ENCODE assay signal across 11 cellular contexts in the genomic region with DNA sequence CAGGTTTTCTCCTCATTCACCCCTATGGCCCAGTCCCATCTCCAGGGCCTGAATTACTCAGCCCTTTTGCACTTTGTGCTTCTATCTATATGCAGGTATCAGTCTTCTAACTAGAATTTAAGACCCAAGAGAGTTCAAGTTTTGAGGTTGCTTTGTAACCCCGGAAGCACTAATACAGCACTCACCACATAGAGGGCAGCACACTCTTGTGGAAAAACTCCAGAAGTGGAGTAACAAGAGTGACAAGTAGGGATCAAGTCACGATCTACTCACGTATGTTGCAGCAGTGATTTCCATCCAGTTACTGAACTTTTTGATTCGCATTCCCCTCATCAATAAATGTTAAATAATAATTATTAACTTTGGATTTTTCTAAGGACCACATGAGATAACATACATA.
DNase-seq lines count a peak whose midpoint lies in the region; ATAC-seq and TF ChIP-seq lines count a peak whose summit lies in the region.
"Had no signal": no experiment of that assay in that cellular context is flagged by ENCODE, and none has a peak within 500 bp of the region (broad histone marks: within the 10 kb centered on the region; RNA-seq: fewer than 3 reads in every experiment).

No MANE protein-coding gene starts in this region.

- H3K9me3 ChIP-seq in Panc1 (ENCODE audit: control insufficient read depth, insufficient read depth, low read depth, low read length): no peaks in the 10 kb centered on the region
- peaks cover under 1% of the 10 kb centered on the region for H3K9me3 ChIP-seq in psoas muscle
- peaks cover 0 to 3% (median 0%) of the 10 kb centered on the region in 3 donors for H3K9me3 ChIP-seq in tibial artery
- H3K9me3 ChIP-seq: vagina had no signal

- BruUV-seq in Panc1 (replicated peaks; lab: Mats Ljungman, UMichigan): no TSS peak

- in situ Hi-C loops in Panc1 (cut with HindIII; ENCODE audit: low pct_unique_long_range_greater_than_20kb, low sequenced_read_pairs): no loop called here

- ATAC-seq in Panc1 (no peak), psoas muscle (peak; percentile 30 to 65 (median 44)), GM21723 (IDR thresholded peaks at IDR 0.05; ENCODE audit: unreplicated experiment) (no peak)

- peak; percentile 31 for DNase-seq in DMS53 (lab: John Stamatoyannopoulos, UW)
- DNase-seq in DMS53 treated with DMSO at 0.1 percent for 48 hours (lab: John Stamatoyannopoulos, UW; ENCODE audit: unreplicated experiment): no peak
- DNase-seq in Panc1 (ENCODE audit: low read depth, low spot score): no peak
- peak; percentile 7 for DNase-seq in fibroblast of peridontal ligament (ENCODE audit: extremely low read depth)
- DNase-seq in psoas muscle: no peak
- no peak for DNase-seq in cerebellum (ENCODE audit: low spot score)
- no peak for DNase-seq in tibial artery
- DNase-seq: activated B cell treated with CpG ODN at 0.5 μM for 24 hours, NCI-H2081 treated with DMSO at 0.1 percent for 48 hours had no signal

- 68 to 86% (median 71%) methylated on average over 4 of the region's 4 CpGs for WGBS in psoas muscle, 3 donors

- no peak overlapping the region for H3K27ac ChIP-seq in Panc1 (ENCODE audit: low read length)
- H3K27ac ChIP-seq in psoas muscle: no peak overlapping the region
- H3K27ac ChIP-seq in tibial artery: no peak overlapping the region
- H3K27ac ChIP-seq: vagina had no signal

- intact Hi-C loops in Panc1 (cut with micrococcal nuclease; ENCODE audit: unreplicated experiment) (no loop called here), psoas muscle (cut with DNase I) (no loop called here), tibial artery (cut with DNase I; ENCODE audit: low total_unique reads) (no loop called here)

- CTCF ChIA-PET in Panc1 (lab: Charles Lee): no interaction called here

- POLR2A ChIA-PET in Panc1 (lab: Charles Lee): no interaction called here

- TF ChIP-seq CTCF in Panc1 (IDR thresholded peaks at IDR 0.05): peak; percentile 45
- TF ChIP-seq CTCF in psoas muscle (IDR thresholded peaks at IDR 0.05): peak; percentile 11
- TF ChIP-seq CTCF in tibial artery (IDR thresholded peaks at IDR 0.05): no peak

- H3K36me3 ChIP-seq in Panc1 (ENCODE audit: control insufficient read depth, insufficient read depth, low read length) (no peaks in the 10 kb centered on the region), psoas muscle (ENCODE audit: insufficient read depth in 1 of 2, low read depth in 1 of 2) (no peaks in the 10 kb centered on the region), tibial artery (peaks cover 0 to 8% (median 3%) of the 10 kb centered on the region in 3 donors)
- H3K36me3 ChIP-seq: vagina had no signal

- no peak overlapping the region for H3K4me3 ChIP-seq in Panc1 (ENCODE audit: low read depth in 2 of 2, low read length in 2 of 2)
- no peak overlapping the region for H3K4me3 ChIP-seq in psoas muscle
- H3K4me3 ChIP-seq in tibial artery: no peak overlapping the region
- H3K4me3 ChIP-seq: vagina had no signal

- H3K27me3 ChIP-seq in Panc1 (ENCODE audit: control insufficient read depth, insufficient read depth, low read length): no peaks in the 10 kb centered on the region
- H3K27me3 ChIP-seq in psoas muscle (ENCODE audit: insufficient read depth in 3 of 3, low read length in 2 of 3): no peaks in the 10 kb centered on the region
- no peaks in the 10 kb centered on the region for H3K27me3 ChIP-seq in tibial artery
- H3K27me3 ChIP-seq: vagina had no signal

- H3K4me1 ChIP-seq in Panc1 (ENCODE audit: control insufficient read depth, insufficient read depth, low read length) (no peaks in the 10 kb centered on the region), psoas muscle (peaks cover 4% of the 10 kb centered on the region), tibial artery (no peaks in the 10 kb centered on the region)
- H3K4me1 ChIP-seq: vagina had no signal

Comparison
In these comparisons a context has a peak if more than half of its experiments do, and no peak if none do; other contexts are left out.
1. DNase-seq: peak in DMS53 (single experiment) and fibroblast of peridontal ligament (single experiment); none in DMS53 treated with DMSO at 0.1 percent for 48 hours (single experiment), Panc1 (single experiment), psoas muscle (0 of 2), cerebellum (single experiment) and tibial artery (0 of 2).
2. ATAC-seq: peak in psoas muscle (4 of 4); none in Panc1 (single experiment) and GM21723 (single experiment).
3. CTCF ChIP-seq: peak in Panc1 (single experiment) and psoas muscle (single experiment); none in tibial artery (0 of 2).